Comparison of ENCODE assay signal across 9 cellular contexts in the genomic region with DNA sequence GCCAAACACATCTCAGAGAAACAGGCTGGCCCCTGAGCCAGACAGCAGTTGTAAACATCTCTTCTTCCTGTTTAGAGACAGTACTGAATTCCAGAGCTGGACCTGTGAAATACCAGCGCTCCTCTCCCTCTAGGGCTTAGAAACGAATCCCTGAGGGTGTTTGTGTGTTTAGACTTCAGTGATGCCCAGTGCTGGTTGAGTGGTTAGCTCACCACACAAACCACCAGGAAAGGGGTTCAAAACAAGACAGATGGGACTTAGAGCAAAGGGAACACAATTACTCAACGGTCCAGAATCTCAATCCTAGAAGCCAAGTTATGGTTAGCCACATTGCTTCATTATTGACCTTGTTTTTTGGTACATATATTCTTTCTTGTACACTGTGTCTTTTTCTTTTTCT.
DNase-seq lines count a peak whose midpoint lies in the region; TF ChIP-seq lines count a peak whose summit lies in the region.
"Had no signal": no experiment of that assay in that cellular context is flagged by ENCODE, and none has a peak within 500 bp of the region (broad histone marks: within the 10 kb centered on the region; RNA-seq: fewer than 3 reads in every experiment).

No MANE protein-coding gene starts in this region.

- intact Hi-C loops in thyroid gland (cut with DNase I) (no loop called here), head of caudate nucleus (cut with DNase I) (no loop called here)

- DNase-seq in H4 (ENCODE audit: low spot score) (peak; percentile 86), NCI-H460 (ENCODE audit: extremely low read depth, low read depth) (peak; percentile 91), fibroblast of pulmonary artery (ENCODE audit: low read depth) (peak; percentile 65), thyroid gland (no peak), head of caudate nucleus (no peak), RKO (ENCODE audit: low spot score) (no peak), mucosa of gallbladder (ENCODE audit: low spot score) (no peak)

- peak overlapping the region; percentile 55 for H3K4me2 ChIP-seq in DOHH2 (ENCODE audit: low read length)

- H3K36me3 ChIP-seq in DOHH2 (ENCODE audit: control insufficient read depth, low read length) (no peaks in the 10 kb centered on the region), thyroid gland (no peaks in the 10 kb centered on the region)

- TF ChIP-seq CTCF in DOHH2 (IDR thresholded peaks at IDR 0.05; ENCODE audit: low read depth, low read length, poor library complexity, severe bottlenecking) (no peak), fibroblast of pulmonary artery (IDR thresholded peaks at IDR 0.05; ENCODE audit: low read length, missing control alignments) (no peak), thyroid gland (IDR thresholded peaks at IDR 0.05) (no peak)

- peaks cover 6% of the 10 kb centered on the region; the same call in 1 of the 2 replicates for H3F3A ChIP-seq in DOHH2 (ENCODE audit: control insufficient read depth, insufficient read depth)

- H3K79me2 ChIP-seq in DOHH2 (ENCODE audit: control insufficient read depth, low read length) = no peaks in the 10 kb centered on the region

- H3K27ac ChIP-seq in DOHH2 (ENCODE audit: low read depth, low read length) = peak overlapping the region; percentile 10; the same call in 1 of the 2 replicates
- H3K27ac ChIP-seq in thyroid gland = peak overlapping the region; percentile 67 to 93 (median 92)
- H3K27ac ChIP-seq: HL-60 had no signal

- no peaks in the 10 kb centered on the region for H3K9me2 ChIP-seq in DOHH2 (replicated peaks; ENCODE audit: control insufficient read depth, low read length)

- H3K9me3 ChIP-seq in DOHH2 (ENCODE audit: control insufficient read depth, insufficient read depth, low read length) (no peaks in the 10 kb centered on the region), thyroid gland (no peaks in the 10 kb centered on the region)

- H3K4me3 ChIP-seq in DOHH2 (ENCODE audit: low read length) = peak overlapping the region; percentile 34
- H3K4me3 ChIP-seq in fibroblast of pulmonary artery (replicated peaks; ENCODE audit: low read depth, low read length) = no peak overlapping the region
- no peak overlapping the region for H3K4me3 ChIP-seq in thyroid gland (replicated peaks in 1 of 3)

- no peaks in the 10 kb centered on the region for H3K27me3 ChIP-seq in DOHH2 (ENCODE audit: control insufficient read depth, low read length)
- no peaks in the 10 kb centered on the region for H3K27me3 ChIP-seq in thyroid gland

- H4K20me1 ChIP-seq in DOHH2 (ENCODE audit: control insufficient read depth, insufficient read depth, low read depth, low read length) = no peaks in the 10 kb centered on the region

- 28 to 40% methylated on average over 3 of the region's 3 CpGs for WGBS in thyroid gland, 2 donors

- TF ChIP-seq POLR2A in thyroid gland (IDR thresholded peaks at IDR 0.05) = no peak

- H3K4me1 ChIP-seq in DOHH2 (ENCODE audit: control insufficient read depth, low read length) (peaks cover 52% of the 10 kb centered on the region), thyroid gland (peaks cover 67 to 89% of the 10 kb centered on the region in 2 donors)

Comparison
In these comparisons a context has a peak if more than half of its experiments do, and no peak if none do; other contexts are left out.
1. DNase-seq: peak in H4 (single experiment), NCI-H460 (single experiment) and fibroblast of pulmonary artery (single experiment); none in thyroid gland (0 of 2), head of caudate nucleus (0 of 42), RKO (single experiment) and mucosa of gallbladder (single experiment).